In the genomic region with DNA sequence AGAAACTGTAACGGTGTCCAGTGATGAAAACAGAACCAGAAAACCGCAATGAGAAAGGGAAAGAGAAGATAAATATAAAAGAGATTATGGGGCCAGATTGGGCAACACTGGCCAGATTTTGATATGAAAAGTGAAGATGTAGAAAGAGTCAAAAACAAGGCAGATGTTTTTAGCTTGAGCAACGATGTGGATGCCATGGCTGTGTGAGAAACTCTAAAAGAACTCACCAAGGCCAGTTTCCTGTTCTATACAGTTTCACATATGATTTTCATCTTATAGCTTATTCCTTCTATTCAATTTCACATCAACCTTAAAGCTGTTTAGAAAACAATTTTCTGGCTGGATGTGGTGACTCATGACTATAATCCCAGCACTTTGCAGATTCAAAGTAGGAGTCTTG, we compare ENCODE assay signal across 1 cellular context.
TF ChIP-seq lines count a peak whose summit lies in the region.

No MANE protein-coding gene starts in this region.

TF ChIP-seq in IMR-90, 13 proteins besides CTCF, POLR2A, EP300 and RAD21 (continued from another document):
- TF ChIP-seq RFX5 (IDR thresholded peaks at IDR 0.05; ENCODE audit: low read depth, low read length) (no peak), MXI1 (IDR thresholded peaks at IDR 0.05; ENCODE audit: borderline replicate concordance, low read depth, low read length) (no peak), RCOR1 (IDR thresholded peaks at IDR 0.05; ENCODE audit: insufficient replicate concordance, low read length) (no peak), CHD1 (IDR thresholded peaks at IDR 0.05; ENCODE audit: low read depth, low read length) (no peak), CEBPB (IDR thresholded peaks at IDR 0.05; ENCODE audit: low read depth, low read length) (no peak), MAZ (IDR thresholded peaks at IDR 0.05; ENCODE audit: borderline replicate concordance, low read depth, low read length) (no peak)
- TF ChIP-seq, protein P1, sequence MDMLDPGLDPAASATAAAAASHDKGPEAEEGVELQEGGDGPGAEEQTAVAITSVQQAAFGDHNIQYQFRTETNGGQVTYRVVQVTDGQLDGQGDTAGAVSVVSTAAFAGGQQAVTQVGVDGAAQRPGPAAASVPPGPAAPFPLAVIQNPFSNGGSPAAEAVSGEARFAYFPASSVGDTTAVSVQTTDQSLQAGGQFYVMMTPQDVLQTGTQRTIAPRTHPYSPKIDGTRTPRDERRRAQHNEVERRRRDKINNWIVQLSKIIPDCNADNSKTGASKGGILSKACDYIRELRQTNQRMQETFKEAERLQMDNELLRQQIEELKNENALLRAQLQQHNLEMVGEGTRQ (IDR thresholded peaks at IDR 0.05; ENCODE audit: low read depth, low read length) = no peak
